In the genomic region with DNA sequence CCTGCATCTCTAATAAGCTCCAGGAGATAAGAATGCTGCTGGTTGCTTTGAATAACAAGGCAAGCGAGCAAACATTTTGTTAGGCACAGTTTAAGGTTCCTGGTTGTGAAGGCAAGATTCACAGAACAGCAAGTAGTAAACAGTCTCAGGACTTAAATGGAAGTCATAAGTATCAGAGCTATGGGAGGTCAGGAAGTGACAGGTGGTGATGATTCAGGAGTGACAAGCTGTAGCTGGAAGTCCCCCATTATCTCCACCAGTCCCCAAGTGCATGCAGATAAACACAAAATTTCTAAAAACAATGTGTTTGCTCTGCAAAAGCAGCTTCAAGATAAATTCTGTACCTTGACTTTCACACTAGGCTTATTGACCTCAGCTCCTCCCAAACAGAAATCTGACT, we compare ENCODE assay signal across 22 cellular contexts. TPM values are rescaled to one million over a fixed set of nuclear protein-coding genes. Genes with fewer than 3 reads are reported as not detected.
DNase-seq lines count a peak whose midpoint lies in the region; ATAC-seq and TF ChIP-seq lines count a peak whose summit lies in the region.
"Had no signal": no experiment of that assay in that cellular context is flagged by ENCODE, and none has a peak within 500 bp of the region (broad histone marks: within the 10 kb centered on the region; RNA-seq: fewer than 3 reads in every experiment).

No MANE protein-coding gene starts in this region.

- CTCF ChIA-PET in PC-3 (lab: Charles Lee): no interaction called here

- H3K4me2 ChIP-seq in PC-3 (ENCODE audit: low read length): no peak overlapping the region
- H3K4me2 ChIP-seq: SK-N-SH had no signal

- no peak overlapping the region for H2AFZ ChIP-seq in PC-3 (ENCODE audit: low read length)

- peaks cover 2 to 14% (median 7%) of the 10 kb centered on the region in 3 donors for H3K27me3 Mint-ChIP-seq in immature natural killer cell (ENCODE audit: low read depth in 3 of 3)

- no peaks in the 10 kb centered on the region for H3K36me3 ChIP-seq in PC-3 (ENCODE audit: low read depth, low read length)
- H3K36me3 ChIP-seq in esophagus squamous epithelium: no peaks in the 10 kb centered on the region
- H3K36me3 ChIP-seq in aorta (ENCODE audit: control insufficient read depth in 1 of 2, insufficient read depth in 2 of 2, low read length in 1 of 2): no peaks in the 10 kb centered on the region
- H3K36me3 ChIP-seq: Peyer's patch had no signal

- POLR2A ChIA-PET in PC-3 (lab: Charles Lee; ENCODE audit: unreplicated experiment): no interaction called here

- no peaks in the 10 kb centered on the region for H3K27me3 ChIP-seq in PC-3 (ENCODE audit: low read length)
- peaks cover 0 to 3% (median 0%) of the 10 kb centered on the region in 4 donors for H3K27me3 ChIP-seq in esophagus squamous epithelium
- no peaks in the 10 kb centered on the region for H3K27me3 ChIP-seq in aorta (ENCODE audit: control insufficient read depth in 1 of 2, insufficient read depth in 2 of 2, low read length in 1 of 2)
- H3K27me3 ChIP-seq: Peyer's patch had no signal

- DNase-seq in NK-92 treated with Interleukin-12 subunit alpha and Interleukin-12 subunit beta, amount 100 ng/mL, for 24 hours (lab: John Stamatoyannopoulos, UW): peak; percentile 40
- DNase-seq in NK-92 (lab: John Stamatoyannopoulos, UW; ENCODE audit: unreplicated experiment) (no peak), GM10266 (ENCODE audit: extremely low spot score) (peak; percentile 36), PC-3 (peak; percentile 31), immature natural killer cell (peak in 2 of 3 donors; percentile 6 to 14), esophagus squamous epithelium (lab: John Stamatoyannopoulos, UW) (no peak), aorta (no peak)
- DNase-seq: activated CD4-positive, alpha-beta T cell treated with anti-CD3 and anti-CD28 coated beads for 4 hours; amygdala; effector CD4-positive, alpha-beta T cell; naive thymus-derived CD4-positive, alpha-beta T cell; NCI-H1436 treated with DMSO at 0.1 percent for 48 hours; NCI-H82; Peyer's patch; SK-N-SH; small intestine; stimulated activated CD4-positive, alpha-beta T cell treated with anti-CD3 and anti-CD28 coated beads, Interleukin-4, amount 100 ng/mL, for 4 hours had no signal

- no peaks in the 10 kb centered on the region for H4K20me1 ChIP-seq in PC-3 (ENCODE audit: low read length)

- ATAC-seq in PC-3 (no peak), GM18867 (IDR thresholded peaks at IDR 0.05; ENCODE audit: unreplicated experiment) (no peak), aorta (ENCODE audit: low FRiP score) (no peak)
- ATAC-seq: naive thymus-derived CD4-positive, alpha-beta T cell had no signal

- intact Hi-C loops in PC-3 (cut with micrococcal nuclease) (no loop called here), esophagus squamous epithelium (cut with DNase I) (no loop called here), aorta (cut with DNase I) (no loop called here)

- H3K27ac ChIP-seq in PC-3 (ENCODE audit: low read length): no peak overlapping the region
- peak overlapping the region in 1 of 4 donors; percentile 83 for H3K27ac ChIP-seq in esophagus squamous epithelium
- no peak overlapping the region for H3K27ac ChIP-seq in aorta (ENCODE audit: low read depth in 1 of 2, low read length in 2 of 2)
- H3K27ac ChIP-seq: 22Rv1, Peyer's patch had no signal

- H3K9me3 Mint-ChIP-seq in immature natural killer cell: no peaks in the 10 kb centered on the region

- 50 to 79% methylated on average over 1 of the region's 1 CpG for WGBS in esophagus squamous epithelium, 2 donors
- 80 to 83% methylated on average over 1 of the region's 1 CpG for WGBS in aorta, 2 donors

- no peaks in the 10 kb centered on the region for H3K36me3 Mint-ChIP-seq in immature natural killer cell
- H3K36me3 Mint-ChIP-seq: naive thymus-derived CD4-positive, alpha-beta T cell had no signal

- no TSS peak for BruUV-seq in PC-3 (replicated peaks; lab: Mats Ljungman, UMichigan)

- H3K4me3 Mint-ChIP-seq in immature natural killer cell: no peak overlapping the region

- no peaks in the 10 kb centered on the region for H3F3A ChIP-seq in PC-3 (ENCODE audit: low read length, unreplicated experiment)

- peaks cover 0 to 33% of the 10 kb centered on the region in 2 donors for H3K4me1 Mint-ChIP-seq in immature natural killer cell

- peaks cover 18% of the 10 kb centered on the region for H3K4me1 ChIP-seq in PC-3 (ENCODE audit: insufficient read depth, low read length)
- H3K4me1 ChIP-seq in esophagus squamous epithelium: peaks cover 16 to 68% (median 25%) of the 10 kb centered on the region in 3 donors
- H3K4me1 ChIP-seq in aorta (ENCODE audit: control insufficient read depth in 1 of 2, insufficient read depth in 2 of 2, low read length in 2 of 2): no peaks in the 10 kb centered on the region
- H3K4me1 ChIP-seq: Peyer's patch had no signal

- TF ChIP-seq POLR2A in esophagus squamous epithelium (IDR thresholded peaks at IDR 0.05): no peak

- no peaks in the 10 kb centered on the region for H3K79me2 ChIP-seq in PC-3 (ENCODE audit: low read length)

- H3K4me3 ChIP-seq in PC-3 (ENCODE audit: low read length): no peak overlapping the region
- no peak overlapping the region for H3K4me3 ChIP-seq in esophagus squamous epithelium
- no peak overlapping the region for H3K4me3 ChIP-seq in aorta (ENCODE audit: low read length in 2 of 2)
- H3K4me3 ChIP-seq: Peyer's patch had no signal

- no peak overlapping the region for H3K9ac ChIP-seq in PC-3 (ENCODE audit: low read length)
- H3K9ac ChIP-seq: SK-N-SH had no signal

- no peaks in the 10 kb centered on the region for H3K9me2 ChIP-seq in PC-3 (replicated peaks; ENCODE audit: low read length)
- H3K9me2 ChIP-seq: SK-N-SH had no signal

- no peak overlapping the region for H3K27ac Mint-ChIP-seq in immature natural killer cell

- TF ChIP-seq CTCF in GM10266 (IDR thresholded peaks at IDR 0.05; ENCODE audit: control insufficient read depth, insufficient read depth, low read depth, missing control alignments) (no peak), PC-3 (conservative IDR thresholded peaks at IDR 0.05; ENCODE audit: low read depth, low read length) (no peak), esophagus squamous epithelium (IDR thresholded peaks at IDR 0.05) (no peak)

- no peaks in the 10 kb centered on the region for H3K9me3 ChIP-seq in PC-3 (ENCODE audit: low read length)
- no peaks in the 10 kb centered on the region for H3K9me3 ChIP-seq in esophagus squamous epithelium
- H3K9me3 ChIP-seq in aorta (ENCODE audit: control insufficient read depth, low read length): no peaks in the 10 kb centered on the region
- H3K9me3 ChIP-seq: Peyer's patch, SK-N-SH had no signal

RNA-seq across cellular contexts. Expression of gene FETUB, which starts 3.3 kb away (rescaled TPM):
- total RNA-seq in PC-3 (2014; rRNA removed) (not detected in 2 replicates), esophagus squamous epithelium (10 to 100 TPM in 1 of 4 donors, 1 to 10 TPM in 1, under 1 TPM in 2; 0.26 to 23.3 (median 5.0) TPM), aorta (not detected)
- polyA plus RNA-seq in immature natural killer cell (not detected), aorta (not detected)
- total RNA-seq: naive thymus-derived CD4-positive, alpha-beta T cell; Peyer's patch; temporal lobe had no signal
- polyA plus RNA-seq: BJ; naive thymus-derived CD4-positive, alpha-beta T cell; small intestine had no signal

RNA-seq across cellular contexts. Expression of gene HRG, which starts 22.3 kb away (rescaled TPM):
- not detected in 2 replicates for total RNA-seq in PC-3 (2014; rRNA removed)
- polyA plus RNA-seq in immature natural killer cell: not detected
- total RNA-seq in esophagus squamous epithelium: not detected
- total RNA-seq in aorta: not detected
- not detected for polyA plus RNA-seq in aorta
- total RNA-seq: naive thymus-derived CD4-positive, alpha-beta T cell; Peyer's patch; posterior vena cava; temporal lobe had no signal
- polyA plus RNA-seq: BJ; naive thymus-derived CD4-positive, alpha-beta T cell; SK-N-SH; small intestine had no signal

RNA-seq across cellular contexts. Expression of gene AHSG, which starts 30.6 kb away (rescaled TPM):
- total RNA-seq in PC-3 (2014; rRNA removed) (not detected in 2 replicates), esophagus squamous epithelium (not detected), aorta (not detected)
- polyA plus RNA-seq in immature natural killer cell (not detected), aorta (under 1 TPM in 1 of 2 donors, not detected in 1; 0.13 TPM)
- total RNA-seq: naive thymus-derived CD4-positive, alpha-beta T cell; Peyer's patch; posterior vena cava; temporal lobe had no signal
- polyA plus RNA-seq: BJ; naive thymus-derived CD4-positive, alpha-beta T cell; SK-N-SH had no signal

Comparison
In these comparisons a context has a peak if more than half of its experiments do, and no peak if none do; other contexts are left out.
1. DNase-seq: peak in NK-92 treated with Interleukin-12 subunit alpha and Interleukin-12 subunit beta, amount 100 ng/mL, for 24 hours (single experiment), GM10266 (single experiment), PC-3 (single experiment) and immature natural killer cell (2 of 3); none in NK-92 (single experiment), esophagus squamous epithelium (single experiment) and aorta (0 of 2).